Comparison of ENCODE assay signal across 8 cellular contexts in genomic region chr9:89410709-89411111, GRCh38.
DNase-seq lines count a peak whose midpoint lies in the region; ATAC-seq and TF ChIP-seq lines count a peak whose summit lies in the region.

No MANE protein-coding gene starts in this region.

- POLR2A ChIA-PET in activated B cell treated with CpG ODN at 0.5 μM for 24 hours (lab: Charles Lee): interaction anchor here (0.6 to 1.9 kb wide), 5 partner anchors 9 to 138 kb away, joined by 3 to 7 read pairs (median 4); no protein-coding TSS in a partner anchor

- peaks cover 59% of the 10 kb centered on the region for H3K4me1 Mint-ChIP-seq in activated B cell treated with CpG ODN at 0.5 μM for 24 hours
- peaks cover 60% of the 10 kb centered on the region for H3K4me1 Mint-ChIP-seq in memory B cell

- peaks cover 0 to 29% (median 24%) of the 10 kb centered on the region in 4 donors for H3K4me1 ChIP-seq in Peyer's patch

- H3K27me3 ChIP-seq in Peyer's patch: no peaks in the 10 kb centered on the region

- H3K27me3 Mint-ChIP-seq in activated B cell treated with CpG ODN at 0.5 μM for 24 hours (no peaks in the 10 kb centered on the region), memory B cell (no peaks in the 10 kb centered on the region)

- no peak overlapping the region for H3K27ac ChIP-seq in Peyer's patch

- CTCF ChIA-PET in activated B cell treated with CpG ODN at 0.5 μM for 24 hours (lab: Charles Lee): interaction anchor here (0.9 to 1.9 kb wide), 7 partner anchors 8 to 164 kb away, joined by 3 to 13 read pairs (median 4); no protein-coding TSS in a partner anchor

- DNase-seq in activated B cell treated with CpG ODN at 0.5 μM for 24 hours (no peak), memory B cell (ENCODE audit: low spot score in 2 of 2) (no peak), Peyer's patch (no peak), Right ventricle myocardium superior (no peak), iPS-NIHi11 (ENCODE audit: low spot score) (no peak), left ventricle myocardium superior (no peak)

- H3K9me3 ChIP-seq in Peyer's patch: peaks cover 0 to 5% (median 0%) of the 10 kb centered on the region in 4 donors

- intact Hi-C loops in activated B cell treated with CpG ODN at 0.5 μM for 24 hours (cut with micrococcal nuclease) (no loop called here), Right ventricle myocardium superior (cut with DNase I) (no loop called here), left ventricle myocardium superior (cut with micrococcal nuclease) (no loop called here)

- peaks cover 5% of the 10 kb centered on the region for H3K9me3 Mint-ChIP-seq in activated B cell treated with CpG ODN at 0.5 μM for 24 hours
- H3K9me3 Mint-ChIP-seq in memory B cell: peaks cover 4% of the 10 kb centered on the region

- H3K36me3 Mint-ChIP-seq in activated B cell treated with CpG ODN at 0.5 μM for 24 hours (ENCODE audit: low read depth): peaks cover 34% of the 10 kb centered on the region
- peaks cover 11% of the 10 kb centered on the region for H3K36me3 Mint-ChIP-seq in memory B cell

- ATAC-seq in GM18499 (IDR thresholded peaks at IDR 0.05; ENCODE audit: insufficient read depth, unreplicated experiment): peak; percentile 51
- ATAC-seq in HG02759 (IDR thresholded peaks at IDR 0.05; ENCODE audit: unreplicated experiment): peak; percentile 51
- peak; percentile 20 for ATAC-seq in activated B cell treated with CpG ODN at 0.5 μM for 24 hours (ENCODE audit: low read depth)
- peak; percentile 11 for ATAC-seq in memory B cell (ENCODE audit: low read depth)
- no peak for ATAC-seq in Right ventricle myocardium superior (ENCODE audit: poor library complexity)
- ATAC-seq in left ventricle myocardium superior: no peak

- no peak for TF ChIP-seq POLR2A in Peyer's patch (IDR thresholded peaks at IDR 0.05)

- H3K4me3 ChIP-seq in Peyer's patch: no peak overlapping the region

- no peaks in the 10 kb centered on the region for H3K36me3 ChIP-seq in Peyer's patch

- TF ChIP-seq CTCF in activated B cell treated with CpG ODN at 0.5 μM for 24 hours (IDR thresholded peaks at IDR 0.05) (no peak), Peyer's patch (IDR thresholded peaks at IDR 0.05) (peak in 3 of 6 experiments; percentile 32 to 38 (median 36))

- H3K4me3 Mint-ChIP-seq in activated B cell treated with CpG ODN at 0.5 μM for 24 hours: no peak overlapping the region
- no peak overlapping the region for H3K4me3 Mint-ChIP-seq in memory B cell

- H3K27ac Mint-ChIP-seq in activated B cell treated with CpG ODN at 0.5 μM for 24 hours (peak overlapping the region; percentile 35), memory B cell (peak overlapping the region; percentile 91)

Comparison
In these comparisons a context has a peak if more than half of its experiments do, and no peak if none do; other contexts are left out.
1. ATAC-seq: peak in GM18499 (single experiment), HG02759 (single experiment), activated B cell treated with CpG ODN at 0.5 μM for 24 hours (single experiment) and memory B cell (single experiment); none in Right ventricle myocardium superior (single experiment) and left ventricle myocardium superior (single experiment).